ENCODE assay signal across 18 cellular contexts in genomic region chr12:6784292-6784691, GRCh38. TPM values are rescaled to one million over a fixed set of nuclear protein-coding genes. Genes with fewer than 3 reads are reported as not detected.
DNase-seq lines count a peak whose midpoint lies in the region; ATAC-seq, FAIRE-seq and TF ChIP-seq lines count a peak whose summit lies in the region.
"Had no signal": no experiment of that assay in that cellular context is flagged by ENCODE, and none has a peak within 500 bp of the region (broad histone marks: within the 10 kb centered on the region; RNA-seq: fewer than 3 reads in every experiment).

No MANE protein-coding gene starts in this region.

- no peak overlapping the region for H3K4me3 ChIP-seq in BLaER1
- H3K4me3 ChIP-seq: gastrocnemius medialis had no signal

- H3K27ac ChIP-seq in BLaER1: no peak overlapping the region
- H3K27ac ChIP-seq: gastrocnemius medialis had no signal

- TF ChIP-seq POLR2A in GM12891 (IDR thresholded peaks at IDR 0.05; ENCODE audit: low read depth, low read length) (no peak), erythroblast (IDR thresholded peaks at IDR 0.05; ENCODE audit: low read length) (no peak)

- peaks cover 90% of the 10 kb centered on the region for H3K27me3 ChIP-seq in BLaER1
- H3K27me3 ChIP-seq: gastrocnemius medialis had no signal

- ATAC-seq in GM18907 (IDR thresholded peaks at IDR 0.05; ENCODE audit: unreplicated experiment): no peak
- ATAC-seq: gastrocnemius medialis had no signal

- peaks cover 64% of the 10 kb centered on the region for H3K4me1 ChIP-seq in BLaER1
- H3K4me1 ChIP-seq: gastrocnemius medialis had no signal

- peak overlapping the region; percentile 22 for H3K4me3 Mint-ChIP-seq in activated T-helper 1 cell treated with anti-CD3 and anti-CD28 coated beads, Interleukin-12 subunit alpha, Interleukin-12 subunit beta, Interleukin-2, Interleukin-4 antibody, amounts not matched to agents 30 ng/mL and 10 ng/mL and 1 ng/mL, durations not matched to agents 14 hours and 24 hours and 36 hours
- H3K4me3 Mint-ChIP-seq: nephron progenitor cell had no signal

- DNase-seq in GM12891 (ENCODE audit: insufficient read length, low spot score): no peak
- no peak for DNase-seq in activated T-helper 1 cell treated with anti-CD3 and anti-CD28 coated beads, Interleukin-12 subunit alpha, Interleukin-12 subunit beta, Interleukin-2, Interleukin-4 antibody, amounts not matched to agents 30 ng/mL and 10 ng/mL and 1 ng/mL, durations not matched to agents 14 hours and 24 hours and 36 hours (ENCODE audit: low spot score)
- no peak for DNase-seq in erythroblast (lab: John Stamatoyannopoulos, UW)
- DNase-seq in NCI-H526 treated with DMSO at 0.1 percent for 48 hours (lab: John Stamatoyannopoulos, UW): no peak
- DNase-seq: Caco-2; dermis blood vessel endothelial cell; gastrocnemius medialis; NCI-H2029; NCI-H446; nephron progenitor cell; NK-92 treated with Interleukin-12 subunit alpha and Interleukin-12 subunit beta, amount 100 ng/mL, for 24 hours; RPMI8226 had no signal

- no peaks in the 10 kb centered on the region for H3K9me3 Mint-ChIP-seq in activated T-helper 1 cell treated with anti-CD3 and anti-CD28 coated beads, Interleukin-12 subunit alpha, Interleukin-12 subunit beta, Interleukin-2, Interleukin-4 antibody, amounts not matched to agents 30 ng/mL and 10 ng/mL and 1 ng/mL, durations not matched to agents 14 hours and 24 hours and 36 hours
- H3K9me3 Mint-ChIP-seq: nephron progenitor cell had no signal

- peak overlapping the region; percentile 76 for H3K4me2 ChIP-seq in BLaER1

- FAIRE-seq in GM12891 (lab: Jason Lieb, UNC): peak; percentile 55
- FAIRE-seq: GM19239, H54 had no signal

- peaks cover 19% of the 10 kb centered on the region; the same call in 1 of the 2 replicates for H4K20me1 ChIP-seq in BLaER1

- H3K4me1 Mint-ChIP-seq in activated T-helper 1 cell treated with anti-CD3 and anti-CD28 coated beads, Interleukin-12 subunit alpha, Interleukin-12 subunit beta, Interleukin-2, Interleukin-4 antibody, amounts not matched to agents 30 ng/mL and 10 ng/mL and 1 ng/mL, durations not matched to agents 14 hours and 24 hours and 36 hours (ENCODE audit: low read depth): peaks cover 79% of the 10 kb centered on the region

- intact Hi-C loops in activated T-helper 1 cell treated with anti-CD3 and anti-CD28 coated beads, Interleukin-12 subunit alpha, Interleukin-12 subunit beta, Interleukin-2, Interleukin-4 antibody, amounts not matched to agents 30 ng/mL and 10 ng/mL and 1 ng/mL, durations not matched to agents 14 hours and 24 hours and 36 hours (cut with micrococcal nuclease): no loop called here

- H3K9ac ChIP-seq in BLaER1: no peak overlapping the region

- H3K36me3 Mint-ChIP-seq in activated T-helper 1 cell treated with anti-CD3 and anti-CD28 coated beads, Interleukin-12 subunit alpha, Interleukin-12 subunit beta, Interleukin-2, Interleukin-4 antibody, amounts not matched to agents 30 ng/mL and 10 ng/mL and 1 ng/mL, durations not matched to agents 14 hours and 24 hours and 36 hours (ENCODE audit: low read depth): no peaks in the 10 kb centered on the region

- no peaks in the 10 kb centered on the region for H3K36me3 ChIP-seq in BLaER1
- H3K36me3 ChIP-seq: gastrocnemius medialis had no signal

- no peak overlapping the region for H3K27ac Mint-ChIP-seq in activated T-helper 1 cell treated with anti-CD3 and anti-CD28 coated beads, Interleukin-12 subunit alpha, Interleukin-12 subunit beta, Interleukin-2, Interleukin-4 antibody, amounts not matched to agents 30 ng/mL and 10 ng/mL and 1 ng/mL, durations not matched to agents 14 hours and 24 hours and 36 hours
- H3K27ac Mint-ChIP-seq: nephron progenitor cell had no signal

- no peaks in the 10 kb centered on the region for H3K27me3 Mint-ChIP-seq in activated T-helper 1 cell treated with anti-CD3 and anti-CD28 coated beads, Interleukin-12 subunit alpha, Interleukin-12 subunit beta, Interleukin-2, Interleukin-4 antibody, amounts not matched to agents 30 ng/mL and 10 ng/mL and 1 ng/mL, durations not matched to agents 14 hours and 24 hours and 36 hours (ENCODE audit: insufficient read depth)

- no peaks in the 10 kb centered on the region for H3K9me3 ChIP-seq in BLaER1
- H3K9me3 ChIP-seq: Caco-2, gastrocnemius medialis had no signal

TF ChIP-seq in GM12891, 5 proteins besides CTCF, POLR2A, EP300 and RAD21:
- TF ChIP-seq POU2F2 (IDR thresholded peaks at IDR 0.05; ENCODE audit: low read depth, low read length): no peak
- TF ChIP-seq TAF1 (IDR thresholded peaks at IDR 0.05; ENCODE audit: low read depth, low read length): no peak
- no peak for TF ChIP-seq POLR2AphosphoS5 (IDR thresholded peaks at IDR 0.05; ENCODE audit: low read depth, low read length)
- no peak for TF ChIP-seq SPI1 (IDR thresholded peaks at IDR 0.05; ENCODE audit: low read depth, low read length)
- TF ChIP-seq PAX5 (IDR thresholded peaks at IDR 0.05; ENCODE audit: insufficient read depth, low read length, severe bottlenecking): no peak

RNA-seq across cellular contexts. Expression of gene CD4, which starts 5.0 kb away (rescaled TPM):
- 15.3 TPM for polyA plus RNA-seq in GM12891 (2012; ENCODE audit: low read depth, missing spikeins)
- 311 TPM in 2 replicates for total RNA-seq in activated T-helper 1 cell treated with anti-CD3 and anti-CD28 coated beads, Interleukin-12 subunit alpha, Interleukin-12 subunit beta, Interleukin-2, Interleukin-4 antibody, amounts not matched to agents 30 ng/mL and 10 ng/mL and 1 ng/mL, durations not matched to agents 14 hours and 24 hours and 36 hours
- total RNA-seq: Caco-2, Daoy, dermis blood vessel endothelial cell, pulmonary artery endothelial cell had no signal

RNA-seq across cellular contexts. Expression of gene LAG3, which starts 12.0 kb away (rescaled TPM):
- 1.4 TPM for polyA plus RNA-seq in GM12891 (2012; ENCODE audit: low read depth, missing spikeins)
- total RNA-seq in activated T-helper 1 cell treated with anti-CD3 and anti-CD28 coated beads, Interleukin-12 subunit alpha, Interleukin-12 subunit beta, Interleukin-2, Interleukin-4 antibody, amounts not matched to agents 30 ng/mL and 10 ng/mL and 1 ng/mL, durations not matched to agents 14 hours and 24 hours and 36 hours: 268 and 275 TPM in 2 replicates
- total RNA-seq: Daoy, gastrocnemius medialis had no signal

RNA-seq across cellular contexts. Expression of gene PTMS, which starts 18.1 kb away (rescaled TPM):
- polyA plus RNA-seq in GM12891 (2012; ENCODE audit: low read depth, missing spikeins): 58.6 TPM
- total RNA-seq in activated T-helper 1 cell treated with anti-CD3 and anti-CD28 coated beads, Interleukin-12 subunit alpha, Interleukin-12 subunit beta, Interleukin-2, Interleukin-4 antibody, amounts not matched to agents 30 ng/mL and 10 ng/mL and 1 ng/mL, durations not matched to agents 14 hours and 24 hours and 36 hours: 247 and 262 TPM in 2 replicates

RNA-seq across cellular contexts. Expression of gene MLF2, which starts 31.4 kb away (rescaled TPM):
- polyA plus RNA-seq in GM12891 (2012; ENCODE audit: low read depth, missing spikeins): 112 TPM
- total RNA-seq in activated T-helper 1 cell treated with anti-CD3 and anti-CD28 coated beads, Interleukin-12 subunit alpha, Interleukin-12 subunit beta, Interleukin-2, Interleukin-4 antibody, amounts not matched to agents 30 ng/mL and 10 ng/mL and 1 ng/mL, durations not matched to agents 14 hours and 24 hours and 36 hours: 159 and 161 TPM in 2 replicates

RNA-seq across cellular contexts. Expression of gene GPR162, which starts 37.3 kb away (rescaled TPM):
- polyA plus RNA-seq in GM12891 (2012; ENCODE audit: low read depth, missing spikeins): 0.18 TPM
- 0.29 and 0.32 TPM in 2 replicates for total RNA-seq in activated T-helper 1 cell treated with anti-CD3 and anti-CD28 coated beads, Interleukin-12 subunit alpha, Interleukin-12 subunit beta, Interleukin-2, Interleukin-4 antibody, amounts not matched to agents 30 ng/mL and 10 ng/mL and 1 ng/mL, durations not matched to agents 14 hours and 24 hours and 36 hours
